Comparison of ENCODE assay signal across 9 cellular contexts in the genomic region with DNA sequence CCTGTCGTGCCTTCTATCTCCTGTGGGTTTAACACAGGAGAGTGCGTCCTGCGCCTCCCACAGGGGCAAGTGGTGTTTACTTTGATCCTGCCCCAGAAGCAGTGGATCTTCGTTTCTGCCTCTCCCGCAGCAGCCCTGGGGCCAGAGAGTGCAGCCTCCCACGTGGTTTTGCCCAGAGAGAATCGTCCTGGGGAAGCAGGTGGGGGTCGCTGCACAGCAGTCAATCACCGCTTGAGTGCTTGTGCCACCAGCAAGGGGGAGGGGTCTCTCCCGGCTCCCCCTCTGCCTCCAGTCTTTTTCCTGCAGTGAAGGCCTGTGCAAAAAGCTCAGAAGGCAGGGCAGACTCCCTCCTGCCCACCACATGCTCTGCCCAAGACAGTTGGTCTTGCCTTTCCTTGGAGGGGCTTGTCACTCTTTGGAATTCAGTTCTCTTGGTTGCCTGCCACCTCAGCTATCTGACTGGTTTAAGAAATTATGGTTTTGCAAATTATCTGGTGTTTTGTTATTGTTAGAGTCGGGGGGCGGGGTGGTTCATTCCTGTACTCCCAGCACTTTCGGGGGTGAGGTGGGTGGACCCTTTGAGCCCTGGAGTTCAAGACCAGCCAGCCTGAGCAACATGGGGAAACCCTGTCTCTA. TPM values are rescaled to one million over a fixed set of nuclear protein-coding genes. Genes with fewer than 3 reads are reported as not detected.
DNase-seq lines count a peak whose midpoint lies in the region; ATAC-seq, FAIRE-seq and TF ChIP-seq lines count a peak whose summit lies in the region.
"Had no signal": no experiment of that assay in that cellular context is flagged by ENCODE, and none has a peak within 500 bp of the region (broad histone marks: within the 10 kb centered on the region; RNA-seq: fewer than 3 reads in every experiment).

No MANE protein-coding gene starts in this region.

- peak overlapping the region; percentile 14; the same call in 1 of the 2 replicates for H3K27ac ChIP-seq in SJCRH30

- no peak for TF ChIP-seq POLR2A in GM12891 (IDR thresholded peaks at IDR 0.05; ENCODE audit: low read depth, low read length)

- no peaks in the 10 kb centered on the region for H3K36me3 Mint-ChIP-seq in CD14-positive monocyte

- TF ChIP-seq CTCF in CD14-positive monocyte (IDR thresholded peaks at IDR 0.05), result peak; percentile 66

- intact Hi-C loops in CD14-positive monocyte (cut with micrococcal nuclease), result no loop called here

- no peaks in the 10 kb centered on the region for H3K36me3 ChIP-seq in SJCRH30

- H3K9me3 ChIP-seq in SJCRH30 (replicated peaks), result no peaks in the 10 kb centered on the region

- no peaks in the 10 kb centered on the region for H3K9me3 Mint-ChIP-seq in CD14-positive monocyte

- DNase-seq in CD14-positive monocyte (ENCODE audit: low spot score) (no peak), SJCRH30 (peak; percentile 35 to 59), foreskin melanocyte (peak; percentile 27), T1000 (lab: John Stamatoyannopoulos, UW) (no peak), SW 1271 (lab: John Stamatoyannopoulos, UW) (no peak), GM12891 (ENCODE audit: insufficient read length, low spot score) (no peak)
- DNase-seq in stimulated activated CD4-positive, alpha-beta T cell treated with anti-CD3 and anti-CD28 coated beads, TNF-alpha, amount 100 ng/mL, for 24 hours (ENCODE audit: low read depth in 3 of 3), result peak in 2 of 3 experiments; percentile 40 to 63

- peak overlapping the region in 2 of 7 donors; percentile 45 to 63 for H3K27ac Mint-ChIP-seq in CD14-positive monocyte

- no peaks in the 10 kb centered on the region; the same call in 1 of the 2 replicates for H3K27me3 ChIP-seq in SJCRH30

- no peak for FAIRE-seq in GM12891 (lab: Jason Lieb, UNC)
- FAIRE-seq: endometrium had no signal

- H3K27me3 Mint-ChIP-seq in CD14-positive monocyte (ENCODE audit: low read depth in 3 of 3), result peaks cover 0 to 3% (median 3%) of the 10 kb centered on the region in 3 donors

- H3K4me3 Mint-ChIP-seq in CD14-positive monocyte, result peak overlapping the region; percentile 74 to 83

- peaks cover 16% of the 10 kb centered on the region for H3K4me1 ChIP-seq in SJCRH30

- peaks cover 14% of the 10 kb centered on the region for H3K4me1 Mint-ChIP-seq in CD14-positive monocyte

- H3K4me3 ChIP-seq in SJCRH30, result peak overlapping the region; percentile 20; the same call in 1 of the 2 replicates

- ATAC-seq in GM21825 (IDR thresholded peaks at IDR 0.05; ENCODE audit: unreplicated experiment), result peak; percentile 25

TF ChIP-seq in GM12891, 5 proteins besides CTCF, POLR2A, EP300 and RAD21:
- TF ChIP-seq SPI1 (IDR thresholded peaks at IDR 0.05; ENCODE audit: low read depth, low read length), result no peak
- TF ChIP-seq TAF1 (IDR thresholded peaks at IDR 0.05; ENCODE audit: low read depth, low read length), result no peak
- no peak for TF ChIP-seq POU2F2 (IDR thresholded peaks at IDR 0.05; ENCODE audit: low read depth, low read length)
- TF ChIP-seq POLR2AphosphoS5 (IDR thresholded peaks at IDR 0.05; ENCODE audit: low read depth, low read length), result no peak
- no peak for TF ChIP-seq PAX5 (IDR thresholded peaks at IDR 0.05; ENCODE audit: insufficient read depth, low read length, severe bottlenecking)

RNA-seq across cellular contexts. Expression of a gene that starts 26.9 kb away (rescaled TPM):
- polyA plus RNA-seq in CD14-positive monocyte, result 1 to 10 TPM; 3.8 to 4.7 TPM
- 3.0 and 5.1 TPM in 2 replicates for total RNA-seq in SJCRH30 (2014; rRNA removed; shearing (Covaris generic))
- polyA plus RNA-seq in GM12891 (2012; ENCODE audit: low read depth, missing spikeins), result 6.3 TPM

RNA-seq across cellular contexts. Expression of a gene that starts 29.3 kb away (rescaled TPM):
- polyA plus RNA-seq in CD14-positive monocyte, result 10 to 100 TPM; 13.1 to 20.6 TPM
- total RNA-seq in SJCRH30 (2014; rRNA removed; shearing (Covaris generic)), result 9.8 and 11.7 TPM in 2 replicates
- polyA plus RNA-seq in GM12891 (2012; ENCODE audit: low read depth, missing spikeins), result 47.9 TPM

RNA-seq across cellular contexts. Expression of a gene that starts 39.0 kb away (rescaled TPM):
- polyA plus RNA-seq in CD14-positive monocyte, result under 1 TPM in 1 of 2 donors, not detected in 1; 0.07 TPM
- 31.3 and 33.3 TPM in 2 replicates for total RNA-seq in SJCRH30 (2014; rRNA removed; shearing (Covaris generic))
- polyA plus RNA-seq in GM12891 (2012; ENCODE audit: low read depth, missing spikeins), result not detected

Comparison
In these comparisons a context has a peak if more than half of its experiments do, and no peak if none do; other contexts are left out.
1. DNase-seq: peak in SJCRH30 (2 of 2), foreskin melanocyte (single experiment) and stimulated activated CD4-positive, alpha-beta T cell treated with anti-CD3 and anti-CD28 coated beads, TNF-alpha, amount 100 ng/mL, for 24 hours (2 of 3); none in CD14-positive monocyte (single experiment), T1000 (single experiment), SW 1271 (0 of 2) and GM12891 (single experiment).